Comparison of ENCODE assay signal across 8 cellular contexts in the genomic region with DNA sequence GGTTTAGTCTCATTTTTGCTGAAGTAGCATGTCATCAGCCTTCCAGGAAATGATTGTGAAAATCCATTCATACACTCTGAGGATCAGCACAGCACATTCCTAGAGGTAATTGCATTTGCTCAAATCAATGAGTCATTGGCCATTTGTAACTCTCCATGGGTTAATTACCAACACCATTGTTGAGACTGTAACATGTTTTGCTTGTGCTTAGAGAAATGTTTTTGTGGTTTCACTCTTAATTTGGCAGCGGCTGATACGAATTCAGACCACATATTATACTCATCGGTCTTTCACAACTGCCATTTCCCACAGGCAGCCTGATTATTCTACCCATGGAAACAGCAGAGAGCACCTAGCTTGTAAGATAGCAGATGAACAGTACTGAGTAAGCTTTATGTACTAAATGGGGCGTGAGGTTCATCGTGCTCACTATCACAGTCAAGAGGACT.
A peak's percentile ranks its signal among the peaks of the same experiment; 100 is the strongest.
DNase-seq lines count a peak whose midpoint lies in the region; ATAC-seq and TF ChIP-seq lines count a peak whose summit lies in the region.

No MANE protein-coding gene starts in this region.

- H3K4me2 ChIP-seq in SK-N-SH: no peak overlapping the region
- H3K4me2 ChIP-seq in osteoblast (ENCODE audit: insufficient read depth, low read length): peak overlapping the region; percentile 41

- H3K36me3 ChIP-seq in SK-N-SH (replicated peaks in 1 of 2; ENCODE audit: control insufficient read depth in 1 of 2, insufficient read depth in 2 of 2, low read length in 1 of 2) (no peaks in the 10 kb centered on the region), osteoblast (ENCODE audit: insufficient read depth, low read length) (no peaks in the 10 kb centered on the region)

- H3K9me2 ChIP-seq in SK-N-SH: no peaks in the 10 kb centered on the region

- no peaks in the 10 kb centered on the region for H3F3A ChIP-seq in SK-N-SH (replicated peaks; ENCODE audit: insufficient read depth)

- no peak for DNase-seq in SK-N-SH
- DNase-seq in NCI-H187 treated with DMSO at 0.1 percent for 48 hours (lab: John Stamatoyannopoulos, UW): peak; percentile 86
- peak; percentile 71 for DNase-seq in cerebellar cortex (ENCODE audit: low spot score)
- no peak for DNase-seq in osteoblast (ENCODE audit: insufficient read length, low spot score, missing footprints)
- DNase-seq in T1000 (lab: John Stamatoyannopoulos, UW): no peak
- DNase-seq in germinal center (ENCODE audit: low spot score): no peak

- H3K4me1 ChIP-seq in SK-N-SH (ENCODE audit: control insufficient read depth in 1 of 2, insufficient read depth in 2 of 2, low read depth in 1 of 2, low read length in 1 of 2) (no peaks in the 10 kb centered on the region), osteoblast (ENCODE audit: insufficient read depth, low read length) (peaks cover 4% of the 10 kb centered on the region)

- TF ChIP-seq CTCF in SK-N-SH (IDR thresholded peaks at IDR 0.05) (no peak), osteoblast (IDR thresholded peaks at IDR 0.05; ENCODE audit: extremely low read depth, low read depth, low read length) (no peak)

- H3K79me2 ChIP-seq in SK-N-SH (ENCODE audit: insufficient read depth) (no peaks in the 10 kb centered on the region), osteoblast (ENCODE audit: insufficient read depth, low read length) (no peaks in the 10 kb centered on the region)

- ATAC-seq in SK-N-SH treated with all-trans-retinoic acid at 6 μM for 48 hours (no peak), GM21423 (IDR thresholded peaks at IDR 0.05; ENCODE audit: unreplicated experiment) (no peak)

- no peak overlapping the region for H2AFZ ChIP-seq in SK-N-SH (ENCODE audit: low read depth)
- H2AFZ ChIP-seq in osteoblast (ENCODE audit: low read length): no peak overlapping the region

- H3K27me3 ChIP-seq in SK-N-SH (ENCODE audit: insufficient read depth) (no peaks in the 10 kb centered on the region; the same call in 1 of the 2 replicates), osteoblast (ENCODE audit: insufficient read depth, low read length) (peaks cover 43% of the 10 kb centered on the region)

- 59% methylated on average over 5 of the region's 5 CpGs for WGBS in SK-N-SH (ENCODE audit: low lambda C conversion rate)

- H3K4me3 ChIP-seq in SK-N-SH (ENCODE audit: low read depth in 2 of 2, low read length in 1 of 2) (no peak overlapping the region), osteoblast (ENCODE audit: insufficient read depth, low read length) (no peak overlapping the region)

- TF ChIP-seq EP300 in SK-N-SH (IDR thresholded peaks at IDR 0.05; ENCODE audit: borderline replicate concordance in 1 of 2, low read depth in 1 of 2, low read length in 1 of 2): no peak

- H3K9ac ChIP-seq in SK-N-SH: no peak overlapping the region

- CTCF ChIA-PET in SK-N-SH (lab: Yijun Ruan, JAX): interaction anchor here (0.9 kb wide), 1 partner anchor 463 kb away, joined by 4 read pairs; no protein-coding TSS in a partner anchor

- H4K20me1 ChIP-seq in SK-N-SH (ENCODE audit: insufficient read depth) (no peaks in the 10 kb centered on the region), osteoblast (ENCODE audit: insufficient read depth, low read length) (no peaks in the 10 kb centered on the region)

- POLR2A ChIA-PET in SK-N-SH (lab: Yijun Ruan, JAX): no interaction called here

- no peaks in the 10 kb centered on the region for H3K9me3 ChIP-seq in SK-N-SH
- peaks cover 3% of the 10 kb centered on the region for H3K9me3 ChIP-seq in osteoblast (ENCODE audit: low read depth, low read length)

- TF ChIP-seq RAD21 in SK-N-SH (IDR thresholded peaks at IDR 0.05; ENCODE audit: low read length): no peak

- H3K27ac ChIP-seq in SK-N-SH (ENCODE audit: low read depth in 2 of 2, low read length in 1 of 2) (no peak overlapping the region), osteoblast (ENCODE audit: low read depth, low read length) (no peak overlapping the region)

TF ChIP-seq in SK-N-SH treated with all-trans-retinoic acid at 6 μM for 48 hours, 23 proteins besides CTCF, POLR2A, EP300 and RAD21:
- peak; percentile 34; the same call in 1 of the 2 replicates for TF ChIP-seq ISL1 (CRISPR knock-in tag; IDR thresholded peaks at IDR 0.05)
- TF ChIP-seq PATZ1 (CRISPR knock-in tag; IDR thresholded peaks at IDR 0.05; ENCODE audit: borderline replicate concordance): no peak

TF ChIP-seq in SK-N-SH, 30 proteins besides CTCF, POLR2A, EP300 and RAD21:
- TF ChIP-seq NRF1 (IDR thresholded peaks at IDR 0.05; ENCODE audit: low read depth, low read length) (no peak), YY1 (IDR thresholded peaks at IDR 0.05; ENCODE audit: low read depth) (no peak), MXI1 (IDR thresholded peaks at IDR 0.05; ENCODE audit: low read depth, low read length) (no peak), CHD2 (IDR thresholded peaks at IDR 0.05; ENCODE audit: low read length, partially characterized antibody) (no peak), POLR2AphosphoS5 (IDR thresholded peaks at IDR 0.05; ENCODE audit: low read depth, low read length) (no peak), NFIC (IDR thresholded peaks at IDR 0.05; ENCODE audit: borderline replicate concordance) (no peak), PBX3 (IDR thresholded peaks at IDR 0.05) (no peak), FOXJ3 (CRISPR knock-in tag; IDR thresholded peaks at IDR 0.05) (no peak), GATA2 (CRISPR knock-in tag; IDR thresholded peaks at IDR 0.05) (no peak), RFX5 (IDR thresholded peaks at IDR 0.05; ENCODE audit: low read length) (no peak), TAF1 (IDR thresholded peaks at IDR 0.05; ENCODE audit: borderline replicate concordance, low read depth, low read length) (no peak), SMC3 (IDR thresholded peaks at IDR 0.05; ENCODE audit: low read depth, low read length) (no peak), TCF12 (IDR thresholded peaks at IDR 0.05) (no peak), JUND (IDR thresholded peaks at IDR 0.05) (no peak), ELF1 (IDR thresholded peaks at IDR 0.05) (no peak)
- TF ChIP-seq, protein P1, sequence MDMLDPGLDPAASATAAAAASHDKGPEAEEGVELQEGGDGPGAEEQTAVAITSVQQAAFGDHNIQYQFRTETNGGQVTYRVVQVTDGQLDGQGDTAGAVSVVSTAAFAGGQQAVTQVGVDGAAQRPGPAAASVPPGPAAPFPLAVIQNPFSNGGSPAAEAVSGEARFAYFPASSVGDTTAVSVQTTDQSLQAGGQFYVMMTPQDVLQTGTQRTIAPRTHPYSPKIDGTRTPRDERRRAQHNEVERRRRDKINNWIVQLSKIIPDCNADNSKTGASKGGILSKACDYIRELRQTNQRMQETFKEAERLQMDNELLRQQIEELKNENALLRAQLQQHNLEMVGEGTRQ (IDR thresholded peaks at IDR 0.05; ENCODE audit: borderline replicate concordance, low read depth, low read length): no peak

Comparison
In these comparisons a context has a peak if more than half of its experiments do, and no peak if none do; other contexts are left out.
1. DNase-seq: peak in NCI-H187 treated with DMSO at 0.1 percent for 48 hours (single experiment) and cerebellar cortex (single experiment); none in SK-N-SH (single experiment), osteoblast (single experiment), T1000 (single experiment) and germinal center (single experiment).